8 cellular contexts compared by ENCODE assay signal in the genomic region with DNA sequence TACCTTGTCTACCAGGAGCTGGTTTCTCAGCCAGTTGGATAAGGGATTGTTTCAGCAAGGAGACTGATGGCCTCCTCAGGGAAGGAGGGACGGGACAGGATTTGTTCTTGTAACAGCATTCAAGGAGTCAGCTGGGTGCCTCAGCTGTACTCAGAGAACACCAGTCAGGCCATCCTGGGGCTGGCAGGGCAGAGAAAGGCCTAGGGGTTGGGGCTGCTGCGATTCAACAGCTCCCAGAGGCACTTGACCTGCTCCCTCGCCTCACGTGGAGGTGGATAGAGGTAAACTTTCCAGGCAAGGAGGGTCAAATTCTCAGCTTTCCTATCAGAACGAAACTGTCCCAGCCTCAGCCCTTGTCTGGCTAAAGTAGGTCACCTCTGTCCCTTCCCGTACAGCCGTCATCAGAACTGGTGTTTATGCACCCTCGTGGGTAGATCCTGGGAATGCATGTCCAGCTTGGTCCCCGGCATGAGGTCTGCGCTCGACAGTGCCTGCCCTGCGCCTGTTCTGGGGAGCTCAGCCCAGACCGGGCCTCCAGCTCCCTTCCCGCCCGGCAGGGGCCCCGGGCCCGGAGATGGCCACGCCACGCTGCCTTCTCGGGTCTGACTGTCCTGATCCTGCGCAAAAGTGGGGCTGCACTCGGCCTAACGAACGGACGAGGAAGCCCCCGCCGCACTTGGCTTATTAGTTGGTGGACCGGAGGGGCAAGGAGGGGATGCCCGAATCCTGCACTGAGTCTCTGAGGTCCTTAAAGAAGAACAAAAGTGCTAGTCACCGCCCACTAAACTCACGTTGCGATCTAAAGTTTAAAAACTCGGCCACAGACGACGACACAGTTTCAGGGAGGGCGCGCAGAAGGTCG. TPM values are rescaled to one million over a fixed set of nuclear protein-coding genes. Genes with fewer than 3 reads are reported as not detected.
DNase-seq lines count a peak whose midpoint lies in the region; ATAC-seq lines count a peak whose summit lies in the region.

No MANE protein-coding gene starts in this region.

- peak overlapping the region; percentile 98 to 99 for H3K27ac Mint-ChIP-seq in T-cell
- H3K27ac Mint-ChIP-seq in effector memory CD8-positive, alpha-beta T cell, result peak overlapping the region; percentile 97 to 99
- peak overlapping the region; percentile 96 for H3K27ac Mint-ChIP-seq in memory B cell

- CTCF ChIA-PET in T-cell (lab: Charles Lee), result interaction anchor here (0.5 to 2.9 kb wide), 12 partner anchors 13 to 1365 kb away, joined by 3 to 46 read pairs (median 8); a partner anchor contains a TSS

- H3K27me3 Mint-ChIP-seq in T-cell (no peaks in the 10 kb centered on the region), memory B cell (no peaks in the 10 kb centered on the region)
- H3K27me3 Mint-ChIP-seq in effector memory CD8-positive, alpha-beta T cell, result no peaks in the 10 kb centered on the region

- POLR2A ChIA-PET in T-cell (lab: Charles Lee), result interaction anchor here (0.5 to 4.6 kb wide), 12 partner anchors 15 to 513 kb away, joined by 3 to 81 read pairs (median 4); a partner anchor contains a TSS

- H3K36me3 Mint-ChIP-seq in T-cell (peaks cover 11% of the 10 kb centered on the region), memory B cell (peaks cover 9% of the 10 kb centered on the region)
- H3K36me3 Mint-ChIP-seq in effector memory CD8-positive, alpha-beta T cell (ENCODE audit: insufficient read depth), result peaks cover 50% of the 10 kb centered on the region

- H3K4me1 Mint-ChIP-seq in T-cell (peaks cover 33 to 46% (median 41%) of the 10 kb centered on the region in 3 donors), memory B cell (peaks cover 24% of the 10 kb centered on the region)
- H3K4me1 Mint-ChIP-seq in effector memory CD8-positive, alpha-beta T cell (ENCODE audit: low read depth in 2 of 2), result peaks cover 26 to 34% of the 10 kb centered on the region in 2 donors

- no peaks in the 10 kb centered on the region for H3K9me3 Mint-ChIP-seq in T-cell
- H3K9me3 Mint-ChIP-seq in effector memory CD8-positive, alpha-beta T cell, result no peaks in the 10 kb centered on the region
- no peaks in the 10 kb centered on the region for H3K9me3 Mint-ChIP-seq in memory B cell

- ATAC-seq in HG02870 (IDR thresholded peaks at IDR 0.05; ENCODE audit: unreplicated experiment), result peak; percentile 18
- peak; percentile 42 to 45 (median 42) for ATAC-seq in T-cell (replicated peaks in 1 of 4)
- ATAC-seq in effector memory CD8-positive, alpha-beta T cell (replicated peaks), result peak; percentile 57
- peak; percentile 46 for ATAC-seq in memory B cell (ENCODE audit: low read depth)

- peak; percentile 10 for DNase-seq in activated CD4-positive, alpha-beta T cell treated with anti-CD3 and anti-CD28 coated beads for 1 hour
- no peak for DNase-seq in activated CD4-positive, alpha-beta T cell treated with anti-CD3 and anti-CD28 coated beads, Interleukin-2, amount 50 U/mL, for 1 hour
- DNase-seq in T-cell, result peak in 5 of 34 experiments; percentile 1 to 25 (median 10)
- DNase-seq in effector memory CD8-positive, alpha-beta T cell, result no peak
- peak in 1 of 2 donors; percentile 23 for DNase-seq in memory B cell (ENCODE audit: low spot score in 2 of 2)
- no peak for DNase-seq in HCEC 1CT

- H3K4me3 Mint-ChIP-seq in T-cell (peak overlapping the region; percentile 93 to 97 (median 96)), memory B cell (peak overlapping the region; percentile 99)
- peak overlapping the region; percentile 95 to 97 for H3K4me3 Mint-ChIP-seq in effector memory CD8-positive, alpha-beta T cell

- peak overlapping the region; percentile 92 for H3K27ac ChIP-seq in temporal lobe (ENCODE audit: low read depth, low read length)

RNA-seq across cellular contexts. Expression of a gene that starts 0.8 kb away (rescaled TPM):
- total RNA-seq in T-cell, result 10 to 100 TPM; 14.4 to 21.7 (median 16.7) TPM
- total RNA-seq in temporal lobe, result 7.1 TPM

RNA-seq across cellular contexts. Expression of a gene that starts 33.2 kb away (rescaled TPM):
- total RNA-seq in T-cell, result 100 to 1,000 TPM in 3 of 5 donors, 10 to 100 TPM in 2; 71.9 to 128 (median 112) TPM
- 82.1 TPM for total RNA-seq in temporal lobe
